In the genomic region with DNA sequence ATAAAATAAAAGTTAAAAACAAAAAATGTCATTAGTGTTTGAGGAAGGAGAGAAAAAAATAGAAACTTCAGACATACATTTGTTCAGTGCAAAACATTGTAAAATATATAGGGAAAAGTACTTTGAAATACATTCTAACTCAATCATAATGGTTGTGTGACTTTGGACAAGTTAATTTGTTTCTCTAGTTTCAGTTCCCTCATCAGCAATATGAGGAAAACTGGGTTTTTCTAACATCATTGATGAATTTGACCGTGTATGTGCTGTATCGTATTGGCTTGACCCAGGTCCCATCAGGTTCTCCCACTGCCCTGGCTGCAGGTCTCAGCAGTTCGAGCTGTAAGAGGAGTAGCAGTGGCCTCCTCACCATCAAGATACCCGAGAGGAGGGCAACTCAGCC, we compare ENCODE assay signal across 21 cellular contexts.
"Had no signal": no experiment of that assay in that cellular context is flagged by ENCODE, and none has a peak within 500 bp of the region (broad histone marks: within the 10 kb centered on the region; RNA-seq: fewer than 3 reads in every experiment).

No MANE protein-coding gene starts in this region.

- H3K36me3 Mint-ChIP-seq: activated naive CD8-positive, alpha-beta T cell treated with anti-CD3 and anti-CD28 coated beads, Interleukin-2, amount 10 ng/mL, durations not matched to agents 7 days and 5 days; brain; natural killer cell treated with Interleukin-12 subunit alpha and Interleukin-12 subunit beta and Interleukin-15 and Interleukin-18, amount 100 ng/mL, for 72 hours had no signal

- H3K9me3 Mint-ChIP-seq: activated CD4-positive, alpha-beta T cell treated with anti-CD3 and anti-CD28 coated beads, Interleukin-2, amount 10 ng/mL, durations not matched to agents 24 days and 14 days; activated CD8-positive, alpha-beta T cell treated with anti-CD3 and anti-CD28 coated beads for 36 hours; activated T-cell treated with anti-CD3 and anti-CD28 coated beads, Interleukin-2, amount 50 U/mL, for 24 hours; activated T-helper 2 cell treated with anti-CD3 and anti-CD28 coated beads, Interferon-gamma antibody, Interleukin-2, Interleukin-4, amounts not matched to agents 10 μg/mL and 5 μg/mL and 100 μg/mL, durations not matched to agents 14 hours and 24 hours and 36 hours; natural killer cell treated with Interleukin-12 subunit alpha and Interleukin-12 subunit beta and Interleukin-15 and Interleukin-18, amount 100 ng/mL, for 72 hours had no signal

- H3K27me3 Mint-ChIP-seq: activated naive CD8-positive, alpha-beta T cell treated with anti-CD3 and anti-CD28 coated beads, Interleukin-2, amount 10 ng/mL, durations not matched to agents 7 days and 5 days had no signal

- H3K27ac ChIP-seq: dorsolateral prefrontal cortex, hepatocyte, lower lobe of right lung, spleen, upper lobe of right lung had no signal

- H3K9me3 ChIP-seq: lower lobe of right lung, spleen, upper lobe of right lung had no signal

- H2AFZ ChIP-seq: hepatocyte had no signal

- H3K4me2 ChIP-seq: hepatocyte had no signal

- H3K4me3 Mint-ChIP-seq: activated CD4-positive, alpha-beta T cell treated with anti-CD3 and anti-CD28 coated beads, Interleukin-2, amount 10 ng/mL, durations not matched to agents 24 days and 14 days; activated CD8-positive, alpha-beta T cell treated with anti-CD3 and anti-CD28 coated beads for 36 hours; activated naive CD8-positive, alpha-beta T cell treated with anti-CD3 and anti-CD28 coated beads, Interleukin-2, amount 10 ng/mL, durations not matched to agents 7 days and 5 days; activated T-cell treated with anti-CD3 and anti-CD28 coated beads, Interleukin-2, amount 50 U/mL, for 24 hours; brain; natural killer cell treated with Interleukin-12 subunit alpha and Interleukin-12 subunit beta and Interleukin-15 and Interleukin-18, amount 100 ng/mL, for 72 hours had no signal

- ATAC-seq: activated CD8-positive, alpha-beta T cell treated with anti-CD3 and anti-CD28 coated beads for 36 hours; lower lobe of right lung; natural killer cell treated with Interleukin-12 subunit alpha and Interleukin-12 subunit beta and Interleukin-15 and Interleukin-18, amount 100 ng/mL, for 72 hours; upper lobe of right lung had no signal

- H3K4me1 ChIP-seq: lower lobe of right lung, upper lobe of right lung had no signal

- H3K27ac Mint-ChIP-seq: activated CD4-positive, alpha-beta T cell treated with anti-CD3 and anti-CD28 coated beads, Interleukin-2, amount 10 ng/mL, durations not matched to agents 24 days and 14 days; activated CD8-positive, alpha-beta T cell treated with anti-CD3 and anti-CD28 coated beads for 36 hours; activated naive CD8-positive, alpha-beta T cell treated with anti-CD3 and anti-CD28 coated beads, Interleukin-2, amount 10 ng/mL, durations not matched to agents 7 days and 5 days; activated T-cell treated with anti-CD3 and anti-CD28 coated beads, Interleukin-2, amount 50 U/mL, for 24 hours; activated T-helper 2 cell treated with anti-CD3 and anti-CD28 coated beads, Interferon-gamma antibody, Interleukin-2, Interleukin-4, amounts not matched to agents 10 μg/mL and 5 μg/mL and 100 μg/mL, durations not matched to agents 14 hours and 24 hours and 36 hours; brain; natural killer cell treated with Interleukin-12 subunit alpha and Interleukin-12 subunit beta and Interleukin-15 and Interleukin-18, amount 100 ng/mL, for 72 hours had no signal

- DNase-seq: activated CD4-positive, alpha-beta T cell treated with anti-CD3 and anti-CD28 coated beads, Interleukin-2, amount 10 ng/mL, durations not matched to agents 24 days and 14 days; activated CD8-positive, alpha-beta T cell treated with anti-CD3 and anti-CD28 coated beads for 36 hours; activated naive CD4-positive, alpha-beta T cell treated with Interleukin-2 at 50 U/mL for 16 hours; activated naive CD8-positive, alpha-beta T cell treated with anti-CD3 and anti-CD28 coated beads, Interleukin-2, amount 10 ng/mL, durations not matched to agents 7 days and 5 days; activated T-cell treated with anti-CD3 and anti-CD28 coated beads, Interleukin-2, amount 50 U/mL, for 24 hours; central memory CD4-positive, alpha-beta T cell; dorsolateral prefrontal cortex; islet precursor cell; lower lobe of right lung; occipital lobe; posterior cingulate gyrus; spleen; stimulated activated CD4-positive, alpha-beta T cell treated with anti-CD3 and anti-CD28 coated beads, Interleukin-4, amount 100 ng/mL, for 4 hours; stimulated activated naive CD4-positive, alpha-beta T cell; T-helper 9 cell; upper lobe of right lung had no signal

- H3K4me3 ChIP-seq: dorsolateral prefrontal cortex, hepatocyte, lower lobe of right lung, spleen, upper lobe of right lung had no signal

- FAIRE-seq: colon had no signal

- H3K79me2 ChIP-seq: hepatocyte had no signal

- H3K4me1 Mint-ChIP-seq: activated CD4-positive, alpha-beta T cell treated with anti-CD3 and anti-CD28 coated beads, Interleukin-2, amount 10 ng/mL, durations not matched to agents 24 days and 14 days had no signal

- H3K36me3 ChIP-seq: lower lobe of right lung, spleen, upper lobe of right lung had no signal

- H3K27me3 ChIP-seq: dorsolateral prefrontal cortex, hepatocyte, upper lobe of right lung had no signal
